16 cellular contexts compared by ENCODE assay signal in the genomic region with DNA sequence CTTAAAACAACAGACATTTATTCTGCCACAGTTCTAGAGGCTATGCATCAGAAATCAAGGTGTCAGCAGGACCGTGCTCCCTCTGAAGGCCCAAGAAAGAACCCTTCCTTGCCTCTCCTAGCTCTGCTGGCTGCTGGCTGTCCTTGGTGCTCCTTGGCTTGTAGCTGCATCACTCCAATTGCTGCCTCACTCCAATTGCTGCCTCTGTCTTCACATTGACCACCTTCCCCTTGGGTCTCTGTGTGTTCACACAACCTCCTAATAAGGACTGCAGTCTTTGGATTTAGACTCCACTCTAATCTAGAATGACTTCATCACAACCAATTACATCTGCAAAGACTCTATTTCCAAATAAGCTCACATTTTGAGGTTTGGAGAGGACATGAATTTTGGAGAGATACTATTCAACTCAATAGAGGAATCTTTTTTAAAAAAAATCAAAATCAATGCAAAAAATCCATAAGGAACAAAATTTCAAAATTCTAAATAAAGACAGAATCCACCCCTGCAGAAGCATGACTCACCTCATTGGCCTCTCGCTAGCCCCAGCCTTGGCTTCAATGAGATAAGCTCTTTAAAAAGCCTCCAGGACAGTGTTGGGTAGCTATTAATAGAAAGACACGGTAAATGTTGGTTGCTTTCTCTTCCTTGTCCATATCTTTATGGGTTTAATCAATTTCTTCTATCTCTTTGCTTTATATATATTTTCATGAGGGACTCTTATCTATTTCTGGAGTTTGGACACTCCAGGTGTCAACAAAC.
A peak's percentile ranks its signal among the peaks of the same experiment; 100 is the strongest.
DNase-seq lines count a peak whose midpoint lies in the region; ATAC-seq, FAIRE-seq and TF ChIP-seq lines count a peak whose summit lies in the region.
"Had no signal": no experiment of that assay in that cellular context is flagged by ENCODE, and none has a peak within 500 bp of the region (broad histone marks: within the 10 kb centered on the region; RNA-seq: fewer than 3 reads in every experiment).

No MANE protein-coding gene starts in this region.

- ATAC-seq in HG03469 (IDR thresholded peaks at IDR 0.05; ENCODE audit: unreplicated experiment) (no peak), GM21515 (IDR thresholded peaks at IDR 0.05; ENCODE audit: unreplicated experiment) (no peak)
- ATAC-seq: lower lobe of right lung, Panc1 had no signal

- in situ Hi-C loops in ACHN (cut with HindIII; ENCODE audit: low pct_ligation_motif_present, low pct_unique_long_range_greater_than_20kb, low sequenced_read_pairs) = no loop called here

- no peak overlapping the region for H3K4me3 Mint-ChIP-seq in neural progenitor cell

- H3K36me3 ChIP-seq in bronchial epithelial cell (ENCODE audit: control insufficient read depth, insufficient read depth, low read length) (no peaks in the 10 kb centered on the region), hepatocyte (replicated peaks; ENCODE audit: insufficient read depth, low read depth) (no peaks in the 10 kb centered on the region), neural progenitor cell (no peaks in the 10 kb centered on the region)
- H3K36me3 ChIP-seq: lower lobe of right lung had no signal

- H3F3A ChIP-seq in neural progenitor cell (ENCODE audit: low read depth) = no peaks in the 10 kb centered on the region

- H3K27ac ChIP-seq in hepatocyte = peak overlapping the region; percentile 41
- no peak overlapping the region for H3K27ac ChIP-seq in neural progenitor cell
- H3K27ac ChIP-seq: coronary artery, KMS-11, lower lobe of right lung had no signal

- H3K9me2 ChIP-seq in hepatocyte (replicated peaks; ENCODE audit: insufficient read depth) = no peaks in the 10 kb centered on the region

- no peaks in the 10 kb centered on the region for H3K27me3 ChIP-seq in bronchial epithelial cell (ENCODE audit: control insufficient read depth, insufficient read depth, low read length)
- H3K27me3 ChIP-seq in hepatocyte = peaks cover 8% of the 10 kb centered on the region
- H3K27me3 ChIP-seq in neural progenitor cell = no peaks in the 10 kb centered on the region

- peaks cover 7% of the 10 kb centered on the region for H3K9me3 Mint-ChIP-seq in neural progenitor cell

- no peaks in the 10 kb centered on the region for H3K36me3 Mint-ChIP-seq in neural progenitor cell

- no peak for FAIRE-seq in bronchial epithelial cell (lab: Jason Lieb, UNC)
- FAIRE-seq: GM12891, H54 had no signal

- H2AFZ ChIP-seq in hepatocyte (no peak overlapping the region), neural progenitor cell (replicated peaks) (no peak overlapping the region)

- TF ChIP-seq CTCF in bronchial epithelial cell (IDR thresholded peaks at IDR 0.05; ENCODE audit: insufficient read depth, low read length, severe bottlenecking) (no peak), hepatocyte (IDR thresholded peaks at IDR 0.05; ENCODE audit: poor library complexity) (no peak), neural progenitor cell (IDR thresholded peaks at IDR 0.05) (no peak)

- H3K27ac Mint-ChIP-seq in neural progenitor cell = no peak overlapping the region

- H3K4me1 Mint-ChIP-seq in neural progenitor cell = no peaks in the 10 kb centered on the region

- no peaks in the 10 kb centered on the region for H4K20me1 ChIP-seq in hepatocyte (ENCODE audit: insufficient read depth, poor library complexity, severe bottlenecking)
- H4K20me1 ChIP-seq in neural progenitor cell (ENCODE audit: low read depth) = no peaks in the 10 kb centered on the region

- H3K4me3 ChIP-seq in bronchial epithelial cell (ENCODE audit: low read depth, low read length) (no peak overlapping the region), hepatocyte (no peak overlapping the region), neural progenitor cell (no peak overlapping the region)
- H3K4me3 ChIP-seq: coronary artery, lower lobe of right lung had no signal

- peak overlapping the region; percentile 42 for H3K4me2 ChIP-seq in hepatocyte
- H3K4me2 ChIP-seq in neural progenitor cell = no peak overlapping the region
- H3K4me2 ChIP-seq: KMS-11 had no signal

- H3K27me3 Mint-ChIP-seq in neural progenitor cell (ENCODE audit: insufficient read depth, low read depth) = no peaks in the 10 kb centered on the region

- H3K79me2 ChIP-seq in hepatocyte (no peaks in the 10 kb centered on the region), neural progenitor cell (ENCODE audit: low read depth) (no peaks in the 10 kb centered on the region)

- DNase-seq in ACHN (peak; percentile 5), HuH-7.5 (ENCODE audit: low spot score) (peak; percentile 33), bronchial epithelial cell (ENCODE audit: low read depth) (peak; percentile 21), hepatocyte (ENCODE audit: low spot score) (peak; percentile 35), neural progenitor cell (ENCODE audit: low spot score) (no peak)
- no peak for DNase-seq in activated CD4-positive, alpha-beta T cell treated with anti-CD3 and anti-CD28 coated beads for 4 hours
- DNase-seq: activated naive CD4-positive, alpha-beta T cell treated with anti-CD3 and anti-CD28 coated beads, Interleukin-2, amount 50 U/mL, for 16 hours; DMS153; lower lobe of right lung had no signal

- H3K9ac ChIP-seq in neural progenitor cell = no peak overlapping the region
- H3K9ac ChIP-seq: KMS-11 had no signal

- H3K4me1 ChIP-seq in hepatocyte (ENCODE audit: insufficient read depth) (peaks cover 13% of the 10 kb centered on the region), neural progenitor cell (peaks cover 5% of the 10 kb centered on the region)
- H3K4me1 ChIP-seq: lower lobe of right lung had no signal

- 32% methylated on average over 3 of the region's 3 CpGs for WGBS in hepatocyte (ENCODE audit: low lambda C conversion rate, missing lambda C conversion rate)

- H3K9me3 ChIP-seq in hepatocyte (ENCODE audit: low read depth) (no peaks in the 10 kb centered on the region), neural progenitor cell (ENCODE audit: low read depth) (no peaks in the 10 kb centered on the region)
- H3K9me3 ChIP-seq: lower lobe of right lung had no signal

Comparison
In these comparisons a context has a peak if more than half of its experiments do, and no peak if none do; other contexts are left out.
1. DNase-seq: peak in ACHN (single experiment), HuH-7.5 (single experiment), bronchial epithelial cell (single experiment) and hepatocyte (single experiment); none in neural progenitor cell (single experiment) and activated CD4-positive, alpha-beta T cell treated with anti-CD3 and anti-CD28 coated beads for 4 hours (0 of 2).